ENCODE assay signal across 9 cellular contexts in the genomic region with DNA sequence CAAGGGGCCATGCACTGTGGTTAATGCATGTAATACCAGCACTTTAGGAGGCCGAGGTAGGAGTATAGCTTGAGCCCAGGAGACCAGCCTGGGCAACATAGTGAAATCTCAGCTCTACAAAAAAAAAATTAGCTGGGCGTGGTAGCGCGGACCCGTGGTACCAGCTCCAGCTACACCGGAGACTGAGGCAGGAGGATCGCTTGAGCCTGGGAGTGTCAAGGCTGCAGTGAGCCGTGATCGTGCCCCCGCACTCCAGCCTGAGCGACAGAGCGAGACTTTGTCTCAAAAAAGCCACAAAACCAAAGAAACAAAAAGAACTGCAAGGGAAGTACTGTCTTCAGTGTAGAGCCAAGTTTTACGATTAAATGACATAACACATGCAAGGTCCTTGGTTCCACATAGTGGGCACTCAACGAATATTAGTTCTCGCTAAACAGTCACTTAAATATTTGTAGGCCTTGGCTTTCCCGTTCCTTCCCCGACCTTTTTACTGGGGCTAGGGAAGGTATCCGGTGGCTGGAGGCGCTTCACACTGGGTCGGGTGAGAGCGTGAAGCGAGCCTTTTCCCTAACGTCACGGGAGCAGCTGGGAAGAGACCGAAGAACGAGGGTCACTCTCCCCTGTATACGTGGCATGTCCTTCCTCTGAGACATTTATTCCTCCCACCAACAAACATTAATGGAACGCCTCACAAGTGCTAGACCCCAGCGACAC. TPM values are rescaled to one million over a fixed set of nuclear protein-coding genes. Genes with fewer than 3 reads are reported as not detected.
A peak's percentile ranks its signal among the peaks of the same experiment; 100 is the strongest.
DNase-seq lines count a peak whose midpoint lies in the region; ATAC-seq and TF ChIP-seq lines count a peak whose summit lies in the region.
"Had no signal": no experiment of that assay in that cellular context is flagged by ENCODE, and none has a peak within 500 bp of the region (broad histone marks: within the 10 kb centered on the region; RNA-seq: fewer than 3 reads in every experiment).

No MANE protein-coding gene starts in this region.

- H3K9ac ChIP-seq in skeletal muscle tissue (ENCODE audit: low read depth in 1 of 3, low read length in 3 of 3) = peak overlapping the region; percentile 93 to 95 (median 95)

- H3K4me1 ChIP-seq in right atrium auricular region (peaks cover 0 to 36% of the 10 kb centered on the region in 2 donors), skeletal muscle tissue (ENCODE audit: control insufficient read depth in 3 of 3, insufficient read depth in 3 of 3, low read length in 3 of 3) (peaks cover 14 to 42% (median 22%) of the 10 kb centered on the region in 3 donors)

- peak overlapping the region; percentile 76 for H3K27ac ChIP-seq in KOPT-K1 (ENCODE audit: low read depth, low read length, poor library complexity, severe bottlenecking)
- peak overlapping the region; percentile 93 to 96 for H3K27ac ChIP-seq in right atrium auricular region
- peak overlapping the region; percentile 97 for H3K27ac ChIP-seq in skeletal muscle tissue (ENCODE audit: low read depth, low read length)

- POLR2A ChIA-PET in activated naive CD8-positive, alpha-beta T cell treated with anti-CD3 and anti-CD28 coated beads, Interleukin-2, amount 10 ng/mL, durations not matched to agents 7 days and 5 days (lab: Charles Lee) = interaction anchor here (1.6 to 2.3 kb wide), 2 partner anchors 65 to 258 kb away, joined by 6 to 7 read pairs; a partner anchor contains a TSS

- H3K27me3 ChIP-seq in right atrium auricular region (no peaks in the 10 kb centered on the region), skeletal muscle tissue (ENCODE audit: control insufficient read depth in 3 of 3, insufficient read depth in 3 of 3, low read length in 3 of 3) (no peaks in the 10 kb centered on the region)

- no peaks in the 10 kb centered on the region for H3K9me3 Mint-ChIP-seq in activated naive CD8-positive, alpha-beta T cell treated with anti-CD3 and anti-CD28 coated beads, Interleukin-2, amount 10 ng/mL, durations not matched to agents 7 days and 5 days

- peak overlapping the region; percentile 83 for H3K4me3 ChIP-seq in GM12864 (ENCODE audit: low read depth, low read length)
- peak overlapping the region; percentile 93 to 98 for H3K4me3 ChIP-seq in right atrium auricular region
- H3K4me3 ChIP-seq in skeletal muscle tissue (ENCODE audit: low read length in 3 of 3) = peak overlapping the region; percentile 85 to 98 (median 87)

- no peak for TF ChIP-seq CTCF in GM12864 (IDR thresholded peaks at IDR 0.05; ENCODE audit: low read depth, low read length, missing control alignments)
- TF ChIP-seq CTCF in right atrium auricular region (IDR thresholded peaks at IDR 0.05) = no peak

- H3K27ac Mint-ChIP-seq in activated naive CD8-positive, alpha-beta T cell treated with anti-CD3 and anti-CD28 coated beads, Interleukin-2, amount 10 ng/mL, durations not matched to agents 7 days and 5 days = peak overlapping the region; percentile 97

- peaks cover 33% of the 10 kb centered on the region for H3K4me1 Mint-ChIP-seq in activated naive CD8-positive, alpha-beta T cell treated with anti-CD3 and anti-CD28 coated beads, Interleukin-2, amount 10 ng/mL, durations not matched to agents 7 days and 5 days

- H3K27me3 Mint-ChIP-seq in activated naive CD8-positive, alpha-beta T cell treated with anti-CD3 and anti-CD28 coated beads, Interleukin-2, amount 10 ng/mL, durations not matched to agents 7 days and 5 days = peaks cover 2% of the 10 kb centered on the region

- ATAC-seq in activated naive CD8-positive, alpha-beta T cell treated with anti-CD3 and anti-CD28 coated beads, Interleukin-2, amount 10 ng/mL, durations not matched to agents 7 days and 5 days (ENCODE audit: low read depth) = no peak

- H3K36me3 Mint-ChIP-seq in activated naive CD8-positive, alpha-beta T cell treated with anti-CD3 and anti-CD28 coated beads, Interleukin-2, amount 10 ng/mL, durations not matched to agents 7 days and 5 days = peaks cover 14% of the 10 kb centered on the region

- H3K36me3 ChIP-seq in KOPT-K1 (ENCODE audit: insufficient read depth, low read length) (peaks cover 19% of the 10 kb centered on the region; the same call in 1 of the 2 replicates), right atrium auricular region (no peaks in the 10 kb centered on the region), skeletal muscle tissue (ENCODE audit: control insufficient read depth in 3 of 3, insufficient read depth in 3 of 3, low read length in 3 of 3) (no peaks in the 10 kb centered on the region)

- no peaks in the 10 kb centered on the region for H3K9me3 ChIP-seq in KOPT-K1 (ENCODE audit: insufficient read depth, low read length, poor library complexity, severe bottlenecking)
- no peaks in the 10 kb centered on the region for H3K9me3 ChIP-seq in right atrium auricular region
- H3K9me3 ChIP-seq in skeletal muscle tissue (ENCODE audit: control insufficient read depth in 3 of 3, low read length in 3 of 3) = no peaks in the 10 kb centered on the region

- H3K4me3 Mint-ChIP-seq in activated naive CD8-positive, alpha-beta T cell treated with anti-CD3 and anti-CD28 coated beads, Interleukin-2, amount 10 ng/mL, durations not matched to agents 7 days and 5 days = peak overlapping the region; percentile 98

- DNase-seq in GM12864 (ENCODE audit: low read depth) (no peak), right atrium auricular region (ENCODE audit: low spot score) (no peak), cortex of kidney (lab: John Stamatoyannopoulos, UW) (no peak), COR-L47 (lab: John Stamatoyannopoulos, UW) (no peak), globus pallidus (ENCODE audit: low spot score) (no peak)
- peak; percentile 37 for DNase-seq in activated naive CD8-positive, alpha-beta T cell treated with anti-CD3 and anti-CD28 coated beads, Interleukin-2, amount 10 ng/mL, durations not matched to agents 7 days and 5 days

RNA-seq across cellular contexts. Expression of a gene that starts 1.0 kb away (rescaled TPM):
- 100 to 1,000 TPM; 132 to 148 TPM for total RNA-seq in activated naive CD8-positive, alpha-beta T cell treated with anti-CD3 and anti-CD28 coated beads, Interleukin-2, amount 10 ng/mL, durations not matched to agents 7 days and 5 days
- total RNA-seq in right atrium auricular region (10 to 100 TPM; 69.4 to 77.6 TPM), skeletal muscle tissue (104 TPM)

RNA-seq across cellular contexts. Expression of a gene that starts 33.1 kb away (rescaled TPM):
- not detected for total RNA-seq in activated naive CD8-positive, alpha-beta T cell treated with anti-CD3 and anti-CD28 coated beads, Interleukin-2, amount 10 ng/mL, durations not matched to agents 7 days and 5 days
- total RNA-seq in right atrium auricular region (not detected), skeletal muscle tissue (not detected)
- total RNA-seq: T-helper 1 cell treated with Interleukin-12 subunit alpha and Interleukin-12 subunit beta and Interleukin-4 antibody, amounts not matched to agents 30 ng/mL and 1 ng/mL, for 36 hours had no signal

RNA-seq across cellular contexts. Expression of a gene that starts 57.5 kb away (rescaled TPM):
- 1 to 10 TPM; 2.0 to 2.9 TPM for total RNA-seq in activated naive CD8-positive, alpha-beta T cell treated with anti-CD3 and anti-CD28 coated beads, Interleukin-2, amount 10 ng/mL, durations not matched to agents 7 days and 5 days
- total RNA-seq in right atrium auricular region (1 to 10 TPM in 1 of 2 donors, not detected in 1; 2.6 TPM), skeletal muscle tissue (not detected)
